8 cellular contexts compared by ENCODE assay signal in the genomic region with DNA sequence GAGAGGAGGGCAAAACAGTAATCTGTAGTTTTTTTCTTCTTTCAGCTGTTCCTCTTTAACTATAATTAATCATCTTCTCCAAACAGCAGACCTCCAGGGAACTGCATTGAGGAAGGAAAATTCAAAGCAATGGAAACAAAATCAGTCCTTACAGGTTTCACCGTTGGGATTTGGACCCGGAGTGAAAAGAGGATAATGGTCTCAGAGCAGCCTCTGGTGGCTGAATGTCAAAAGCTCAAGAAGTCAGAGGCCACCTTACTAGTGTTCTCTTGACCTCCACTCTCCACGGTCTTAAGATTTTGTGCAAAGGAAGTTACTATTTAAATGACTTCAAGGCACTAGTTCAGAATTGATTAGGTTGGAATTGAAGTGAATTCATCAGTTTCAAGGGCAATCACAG. TPM values are rescaled to one million over a fixed set of nuclear protein-coding genes. Genes with fewer than 3 reads are reported as not detected.
DNase-seq lines count a peak whose midpoint lies in the region; ATAC-seq and TF ChIP-seq lines count a peak whose summit lies in the region.

No MANE protein-coding gene starts in this region.

- H3K4me1 Mint-ChIP-seq in endothelial cell (ENCODE audit: unreplicated experiment): no peaks in the 10 kb centered on the region
- H3K4me1 Mint-ChIP-seq in neural crest cell: peaks cover 46% of the 10 kb centered on the region

- H3K36me3 Mint-ChIP-seq in endothelial cell (ENCODE audit: low read depth, unreplicated experiment) (no peaks in the 10 kb centered on the region), neural crest cell (ENCODE audit: low read depth) (peaks cover 16% of the 10 kb centered on the region)

- no peak overlapping the region for H3K4me3 Mint-ChIP-seq in endothelial cell (ENCODE audit: unreplicated experiment)
- peak overlapping the region; percentile 49 for H3K4me3 Mint-ChIP-seq in neural crest cell

- DNase-seq in GM12864 (ENCODE audit: low read depth) (no peak), NCI-H226 (peak; percentile 51), endothelial cell (ENCODE audit: low spot score) (peak; percentile 39), neural crest cell (ENCODE audit: low read depth, low spot score) (no peak), NCI-H1694 treated with DMSO at 0.1 percent for 48 hours (lab: John Stamatoyannopoulos, UW) (no peak)

- no peak for ATAC-seq in HG03432 (IDR thresholded peaks at IDR 0.05; ENCODE audit: unreplicated experiment)
- no peak for ATAC-seq in GM21576 (IDR thresholded peaks at IDR 0.05; ENCODE audit: unreplicated experiment)
- ATAC-seq in HG03196 (IDR thresholded peaks at IDR 0.05; ENCODE audit: unreplicated experiment): no peak

- H3K27ac Mint-ChIP-seq in endothelial cell (ENCODE audit: unreplicated experiment): no peak overlapping the region
- no peak overlapping the region for H3K27ac Mint-ChIP-seq in neural crest cell (ENCODE audit: unreplicated experiment)

- H3K9me3 Mint-ChIP-seq in endothelial cell (ENCODE audit: unreplicated experiment) (no peaks in the 10 kb centered on the region), neural crest cell (no peaks in the 10 kb centered on the region)

- H3K4me3 ChIP-seq in GM12864 (ENCODE audit: low read depth, low read length): no peak overlapping the region

- TF ChIP-seq CTCF in GM12864 (IDR thresholded peaks at IDR 0.05; ENCODE audit: low read depth, low read length, missing control alignments) (peak; percentile 30), endothelial cell (IDR thresholded peaks at IDR 0.05; ENCODE audit: unreplicated experiment) (no peak), neural crest cell (conservative IDR thresholded peaks at IDR 0.05) (peak; percentile 60)

- H3K27me3 Mint-ChIP-seq in endothelial cell (ENCODE audit: unreplicated experiment) (no peaks in the 10 kb centered on the region), neural crest cell (ENCODE audit: low read depth) (no peaks in the 10 kb centered on the region)

RNA-seq across cellular contexts. Expression of gene MID1, which starts 16.0 kb away (rescaled TPM):
- 61.8 TPM for total RNA-seq in endothelial cell (ENCODE audit: unreplicated experiment)
- 47.1 and 48.1 TPM in 2 replicates for total RNA-seq in neural crest cell

Comparison
In these comparisons a context has a peak if more than half of its experiments do, and no peak if none do; other contexts are left out.
1. DNase-seq: peak in NCI-H226 (single experiment) and endothelial cell (single experiment); none in GM12864 (single experiment), neural crest cell (single experiment) and NCI-H1694 treated with DMSO at 0.1 percent for 48 hours (single experiment).